15 cellular contexts compared by ENCODE assay signal in genomic region chr3:32325957-32326356, GRCh38.
A peak's percentile ranks its signal among the peaks of the same experiment; 100 is the strongest.
DNase-seq lines count a peak whose midpoint lies in the region; ATAC-seq, FAIRE-seq and TF ChIP-seq lines count a peak whose summit lies in the region.
"Had no signal": no experiment of that assay in that cellular context is flagged by ENCODE, and none has a peak within 500 bp of the region (broad histone marks: within the 10 kb centered on the region; RNA-seq: fewer than 3 reads in every experiment).

No MANE protein-coding gene starts in this region.

- H3K79me1 ChIP-seq in mesendoderm (ENCODE audit: low read length), result peaks cover 2% of the 10 kb centered on the region

- H3K23ac ChIP-seq in mesendoderm (ENCODE audit: low read length), result no peak overlapping the region

- H3K4me1 ChIP-seq in mesendoderm (ENCODE audit: control insufficient read depth, low read depth, low read length) (peaks cover 12% of the 10 kb centered on the region), BE2C (no peaks in the 10 kb centered on the region)

- no peaks in the 10 kb centered on the region for H3K36me3 ChIP-seq in MG63
- H3K36me3 ChIP-seq in bronchial epithelial cell (ENCODE audit: control insufficient read depth, insufficient read depth, low read length), result no peaks in the 10 kb centered on the region
- H3K36me3 ChIP-seq in mesendoderm (ENCODE audit: control insufficient read depth, insufficient read depth, low read length), result no peaks in the 10 kb centered on the region
- no peaks in the 10 kb centered on the region for H3K36me3 ChIP-seq in BE2C

- H3K4me3 ChIP-seq in MG63 (no peak overlapping the region), bronchial epithelial cell (ENCODE audit: low read depth, low read length) (no peak overlapping the region), mesendoderm (ENCODE audit: low read length) (no peak overlapping the region), BE2C (ENCODE audit: low read depth, low read length) (no peak overlapping the region)
- H3K4me3 ChIP-seq: smooth muscle cell had no signal

- H3K9me3 ChIP-seq in MG63, result no peaks in the 10 kb centered on the region
- H3K9me3 ChIP-seq in BE2C, result no peaks in the 10 kb centered on the region

- no peak overlapping the region for H3K4ac ChIP-seq in mesendoderm (ENCODE audit: low read depth, low read length)

- H2BK15ac ChIP-seq in mesendoderm (replicated peaks; ENCODE audit: low read depth), result no peak overlapping the region

- DNase-seq in DMS79 (lab: John Stamatoyannopoulos, UW), result peak; percentile 77
- DNase-seq in MG63, result peak; percentile 76
- DNase-seq in bronchial epithelial cell (ENCODE audit: low read depth), result peak; percentile 43
- DNase-seq in mesendoderm, result no peak
- no peak for DNase-seq in NCI-H2107 treated with DMSO at 0.1 percent for 48 hours (lab: John Stamatoyannopoulos, UW; ENCODE audit: unreplicated experiment)
- no peak for DNase-seq in BE2C
- DNase-seq: activated CD4-positive, alpha-beta T cell treated with anti-CD3 and anti-CD28 coated beads for 4 hours; activated naive CD8-positive, alpha-beta T cell treated with anti-CD3 and anti-CD28 coated beads, Interleukin-2, amount 10 ng/mL, durations not matched to agents 7 days and 5 days; HCEC 1CT; NCI-H1436 treated with DMSO at 0.1 percent for 48 hours; SIG-M5 had no signal

- no peak overlapping the region for H2BK120ac ChIP-seq in mesendoderm (ENCODE audit: low read depth, low read length)

- peak overlapping the region; percentile 11 for H3K27ac ChIP-seq in mesendoderm (ENCODE audit: low read depth, low read length)

- WGBS in mesendoderm (ENCODE audit: extremely low coverage, insufficient coverage, low lambda C conversion rate), result no CpG with 5 or more reads among the region's 3 CpGs

- H3K56ac ChIP-seq in mesendoderm (ENCODE audit: low read length), result peak overlapping the region; percentile 42

- H2BK5ac ChIP-seq in mesendoderm (ENCODE audit: low read length), result no peak overlapping the region

- FAIRE-seq in bronchial epithelial cell (lab: Jason Lieb, UNC), result no peak
- FAIRE-seq: endometrium had no signal

- H3K27me3 ChIP-seq in MG63 (no peaks in the 10 kb centered on the region), bronchial epithelial cell (ENCODE audit: control insufficient read depth, insufficient read depth, low read length) (no peaks in the 10 kb centered on the region), mesendoderm (ENCODE audit: insufficient read depth, low read length, poor library complexity) (no peaks in the 10 kb centered on the region), BE2C (no peaks in the 10 kb centered on the region)

- no peaks in the 10 kb centered on the region for H3K79me2 ChIP-seq in mesendoderm (ENCODE audit: control insufficient read depth, insufficient read depth, low read length)

- no peak overlapping the region for H3K4me2 ChIP-seq in mesendoderm (ENCODE audit: low read length)
- H3K4me2 ChIP-seq: smooth muscle cell had no signal

- no peak overlapping the region for H3K9ac ChIP-seq in mesendoderm (ENCODE audit: low read length)

- ATAC-seq in GM19324 (IDR thresholded peaks at IDR 0.05; ENCODE audit: low FRiP score, unreplicated experiment), result no peak
- no peak for ATAC-seq in HG02973 (IDR thresholded peaks at IDR 0.05; ENCODE audit: unreplicated experiment)

- no peak overlapping the region for H4K8ac ChIP-seq in mesendoderm (ENCODE audit: low read depth, low read length)

- H3K18ac ChIP-seq in mesendoderm (ENCODE audit: low read length), result no peak overlapping the region

- TF ChIP-seq CTCF in bronchial epithelial cell (IDR thresholded peaks at IDR 0.05; ENCODE audit: insufficient read depth, low read length, severe bottlenecking) (no peak), BE2C (IDR thresholded peaks at IDR 0.05; ENCODE audit: low read depth, low read length) (no peak)

- no peak overlapping the region for H2AK5ac ChIP-seq in mesendoderm (ENCODE audit: low read length)

- no peak overlapping the region for H4K5ac ChIP-seq in mesendoderm (ENCODE audit: low read length)

Comparison
In these comparisons a context has a peak if more than half of its experiments do, and no peak if none do; other contexts are left out.
1. DNase-seq: peak in DMS79 (single experiment), MG63 (single experiment) and bronchial epithelial cell (single experiment); none in mesendoderm (single experiment), NCI-H2107 treated with DMSO at 0.1 percent for 48 hours (single experiment) and BE2C (single experiment).